In genomic region chr15:77070500-77071337, GRCh38 we compare ENCODE assay signal across 8 cellular contexts. TPM values are rescaled to one million over a fixed set of nuclear protein-coding genes. Genes with fewer than 3 reads are reported as not detected.
DNase-seq lines count a peak whose midpoint lies in the region; ATAC-seq and TF ChIP-seq lines count a peak whose summit lies in the region.

Gene TSPAN3 (minus strand): TSS chr15:77071109. CDS start chr15:77070954, 155 bp downstream.

- H3K27me3 Mint-ChIP-seq in T-helper 1 cell treated with Interleukin-12 subunit alpha and Interleukin-12 subunit beta and Interleukin-4 antibody, amounts not matched to agents 30 μg/mL and 1 μg/mL, for 36 hours (ENCODE audit: low read depth): peaks cover 18% of the 10 kb centered on the region

- peak within 1 kb of the TSS; percentile 83 to 99 (median 95) for H3K4me3 ChIP-seq in upper lobe of left lung

- H3K4me3 Mint-ChIP-seq in T-helper 1 cell treated with Interleukin-12 subunit alpha and Interleukin-12 subunit beta and Interleukin-4 antibody, amounts not matched to agents 30 μg/mL and 1 μg/mL, for 36 hours: peak within 1 kb of the TSS; percentile 84

- no peak for TF ChIP-seq EP300 in upper lobe of left lung (IDR thresholded peaks at IDR 0.05)

- TF ChIP-seq CTCF in upper lobe of left lung (IDR thresholded peaks at IDR 0.05): peak in 2 of 6 experiments; percentile 5 to 14

- intact Hi-C loops in left cardiac atrium (cut with DNase I): no loop called here
- intact Hi-C loops in posterior vena cava (cut with DNase I): no loop called here

- H3K9me3 ChIP-seq in upper lobe of left lung: no peaks in the 10 kb centered on the region

- peak; percentile 83 for DNase-seq in NCI-H1694 treated with DMSO at 0.1 percent for 48 hours (lab: John Stamatoyannopoulos, UW)
- peak; percentile 67 for DNase-seq in amniotic stem cell (lab: John Stamatoyannopoulos, UW)
- DNase-seq in left cardiac atrium: peak; percentile 95
- peak; percentile 97 for DNase-seq in posterior vena cava (ENCODE audit: low spot score)
- DNase-seq in upper lobe of left lung: peak; percentile 96 to 98

- ATAC-seq in GM18499 (IDR thresholded peaks at IDR 0.05; ENCODE audit: insufficient read depth, unreplicated experiment) (peak; percentile 85), HG02938 (IDR thresholded peaks at IDR 0.05; ENCODE audit: unreplicated experiment) (peak; percentile 88), left cardiac atrium (peak; percentile 98), upper lobe of left lung (ENCODE audit: low FRiP score in 2 of 2) (peak; percentile 94 to 98)

- 0 to 2% methylated on average over 1 to 12 of the region's 97 CpGs for WGBS in upper lobe of left lung, 2 donors

- H3K27ac Mint-ChIP-seq in T-helper 1 cell treated with Interleukin-12 subunit alpha and Interleukin-12 subunit beta and Interleukin-4 antibody, amounts not matched to agents 30 μg/mL and 1 μg/mL, for 36 hours: no peak within 1 kb of the TSS

- H3K27me3 ChIP-seq in upper lobe of left lung: no peaks in the 10 kb centered on the region

- peak within 1 kb of the TSS; percentile 93 to 95 (median 94) for H3K27ac ChIP-seq in upper lobe of left lung

- H3K4me1 ChIP-seq in upper lobe of left lung: peaks cover 33 to 48% (median 40%) of the 10 kb centered on the region in 4 donors

- H3K4me1 Mint-ChIP-seq in T-helper 1 cell treated with Interleukin-12 subunit alpha and Interleukin-12 subunit beta and Interleukin-4 antibody, amounts not matched to agents 30 μg/mL and 1 μg/mL, for 36 hours (ENCODE audit: low read depth): peaks cover 19% of the 10 kb centered on the region

- H3K36me3 Mint-ChIP-seq in T-helper 1 cell treated with Interleukin-12 subunit alpha and Interleukin-12 subunit beta and Interleukin-4 antibody, amounts not matched to agents 30 μg/mL and 1 μg/mL, for 36 hours (ENCODE audit: low read depth): no peaks in the 10 kb centered on the region

- no peaks in the 10 kb centered on the region for H3K36me3 ChIP-seq in upper lobe of left lung

- H3K9me3 Mint-ChIP-seq in T-helper 1 cell treated with Interleukin-12 subunit alpha and Interleukin-12 subunit beta and Interleukin-4 antibody, amounts not matched to agents 30 μg/mL and 1 μg/mL, for 36 hours: no peaks in the 10 kb centered on the region

- TF ChIP-seq POLR2A in upper lobe of left lung (IDR thresholded peaks at IDR 0.05): peak in 3 of 4 donors; percentile 94 to 97 (median 94)

RNA-seq across cellular contexts. Expression of gene TSPAN3, which starts in this region (rescaled TPM):
- total RNA-seq in left cardiac atrium: 100 to 1,000 TPM; 143 to 151 TPM
- total RNA-seq in posterior vena cava: 100 to 1,000 TPM; 111 to 128 TPM
- 100 to 1,000 TPM in 5 of 6 donors, 10 to 100 TPM in 1; 97.4 to 742 (median 396) TPM for total RNA-seq in upper lobe of left lung

Comparison
In these comparisons a context has a peak if more than half of its experiments do, and no peak if none do; other contexts are left out.
1. Peak in every context shown above with its lines: DNase-seq, ATAC-seq, H3K4me3 ChIP-seq and H3K27ac ChIP-seq.